ENCODE assay signal across 8 cellular contexts in genomic region chr22:26479043-26479791, GRCh38. TPM values are rescaled to one million over a fixed set of nuclear protein-coding genes. Genes with fewer than 3 reads are reported as not detected.
DNase-seq lines count a peak whose midpoint lies in the region; ATAC-seq lines count a peak whose summit lies in the region.

No MANE protein-coding gene starts in this region.

- no peaks in the 10 kb centered on the region for H3K27me3 ChIP-seq in CD8-positive, alpha-beta memory T cell (ENCODE audit: insufficient read depth, low read length, poor library complexity, severe bottlenecking)
- no peaks in the 10 kb centered on the region for H3K27me3 ChIP-seq in mesendoderm (ENCODE audit: insufficient read depth, low read length, poor library complexity)

- H3K4me1 ChIP-seq in CD8-positive, alpha-beta memory T cell (ENCODE audit: insufficient read depth, low read length) = peaks cover 48% of the 10 kb centered on the region
- H3K4me1 ChIP-seq in mesendoderm (ENCODE audit: control insufficient read depth, low read depth, low read length) = peaks cover under 1% of the 10 kb centered on the region

- H3K56ac ChIP-seq in mesendoderm (ENCODE audit: low read length) = peak overlapping the region; percentile 27

- H2BK120ac ChIP-seq in mesendoderm (ENCODE audit: low read depth, low read length) = no peak overlapping the region

- H3K9ac ChIP-seq in mesendoderm (ENCODE audit: low read length) = no peak overlapping the region

- POLR2A ChIA-PET in CD8-positive, alpha-beta memory T cell (lab: Charles Lee) = no interaction called here

- H3K36me3 ChIP-seq in CD8-positive, alpha-beta memory T cell (ENCODE audit: insufficient read depth, low read length) = peaks cover 18% of the 10 kb centered on the region
- H3K36me3 ChIP-seq in KOPT-K1 (ENCODE audit: insufficient read depth, low read length) (peaks cover 39% of the 10 kb centered on the region), mesendoderm (ENCODE audit: control insufficient read depth, insufficient read depth, low read length) (no peaks in the 10 kb centered on the region)

- H3K27ac ChIP-seq in CD8-positive, alpha-beta memory T cell (ENCODE audit: low read depth, low read length) = peak overlapping the region; percentile 30
- H3K27ac ChIP-seq in KOPT-K1 (ENCODE audit: low read depth, low read length, poor library complexity, severe bottlenecking) = peak overlapping the region; percentile 92
- H3K27ac ChIP-seq in mesendoderm (ENCODE audit: low read depth, low read length) = no peak overlapping the region

- H3K27ac Mint-ChIP-seq in CD8-positive, alpha-beta memory T cell = peak overlapping the region; percentile 1 to 89 (median 54)
- H3K27ac Mint-ChIP-seq in activated naive CD8-positive, alpha-beta T cell = peak overlapping the region; percentile 91

- no peak overlapping the region for H3K18ac ChIP-seq in mesendoderm (ENCODE audit: low read length)

- H3K27me3 Mint-ChIP-seq in CD8-positive, alpha-beta memory T cell = no peaks in the 10 kb centered on the region
- no peaks in the 10 kb centered on the region for H3K27me3 Mint-ChIP-seq in activated naive CD8-positive, alpha-beta T cell

- no peak overlapping the region for H2BK15ac ChIP-seq in mesendoderm (replicated peaks; ENCODE audit: low read depth)

- H3K79me1 ChIP-seq in mesendoderm (ENCODE audit: low read length) = peaks cover 12% of the 10 kb centered on the region

- no peaks in the 10 kb centered on the region for H3K9me3 ChIP-seq in CD8-positive, alpha-beta memory T cell (ENCODE audit: low read length)
- no peaks in the 10 kb centered on the region for H3K9me3 ChIP-seq in KOPT-K1 (ENCODE audit: insufficient read depth, low read length, poor library complexity, severe bottlenecking)

- no peaks in the 10 kb centered on the region for H3K9me3 Mint-ChIP-seq in CD8-positive, alpha-beta memory T cell
- H3K9me3 Mint-ChIP-seq in activated naive CD8-positive, alpha-beta T cell (ENCODE audit: low read depth) = no peaks in the 10 kb centered on the region

- no peak for DNase-seq in CD8-positive, alpha-beta memory T cell
- DNase-seq in mesendoderm = no peak
- no peak for DNase-seq in T-helper 9 cell
- DNase-seq in activated CD8-positive, alpha-beta memory T cell treated with anti-CD3 and anti-CD28 coated beads for 24 hours = no peak
- DNase-seq in activated gamma-delta T cell (lab: John Stamatoyannopoulos, UW) = no peak

- peaks cover 3% of the 10 kb centered on the region for H3K79me2 ChIP-seq in mesendoderm (ENCODE audit: control insufficient read depth, insufficient read depth, low read length)

- H3K4me3 ChIP-seq in CD8-positive, alpha-beta memory T cell (ENCODE audit: low read length) = peak overlapping the region; percentile 46
- H3K4me3 ChIP-seq in mesendoderm (ENCODE audit: low read length) = no peak overlapping the region

- H2BK5ac ChIP-seq in mesendoderm (ENCODE audit: low read length) = no peak overlapping the region

- H3K4me3 Mint-ChIP-seq in CD8-positive, alpha-beta memory T cell = peak overlapping the region; percentile 12 to 75 (median 65)
- peak overlapping the region; percentile 99 for H3K4me3 Mint-ChIP-seq in activated naive CD8-positive, alpha-beta T cell

- H3K4me2 ChIP-seq in mesendoderm (ENCODE audit: low read length) = no peak overlapping the region

- H3K36me3 Mint-ChIP-seq in CD8-positive, alpha-beta memory T cell = peaks cover 10 to 63% (median 16%) of the 10 kb centered on the region in 3 donors
- H3K36me3 Mint-ChIP-seq in activated naive CD8-positive, alpha-beta T cell = peaks cover 24% of the 10 kb centered on the region

- no CpG with 5 or more reads among the region's 12 CpGs for WGBS in mesendoderm (ENCODE audit: extremely low coverage, insufficient coverage, low lambda C conversion rate)

- no peak overlapping the region for H4K8ac ChIP-seq in mesendoderm (ENCODE audit: low read depth, low read length)

- H3K4ac ChIP-seq in mesendoderm (ENCODE audit: low read depth, low read length) = no peak overlapping the region

- no peak for ATAC-seq in HG03521 (IDR thresholded peaks at IDR 0.05; ENCODE audit: unreplicated experiment)

- no peak overlapping the region for H3K23ac ChIP-seq in mesendoderm (ENCODE audit: low read length)

- H3K4me1 Mint-ChIP-seq in CD8-positive, alpha-beta memory T cell = peaks cover 54 to 75% (median 70%) of the 10 kb centered on the region in 3 donors
- H3K4me1 Mint-ChIP-seq in activated naive CD8-positive, alpha-beta T cell (ENCODE audit: low read depth) = peaks cover 64% of the 10 kb centered on the region

- CTCF ChIA-PET in CD8-positive, alpha-beta memory T cell (lab: Charles Lee) = interaction anchor here (1.0 to 1.5 kb wide), 4 partner anchors 19 to 185 kb away, joined by 3 read pairs; no protein-coding TSS in a partner anchor

- no peak overlapping the region for H2AK5ac ChIP-seq in mesendoderm (ENCODE audit: low read length)

- no peak overlapping the region for H4K5ac ChIP-seq in mesendoderm (ENCODE audit: low read length)

RNA-seq across cellular contexts. Expression of gene HPS4, which starts 4.4 kb away (rescaled TPM):
- 10 to 100 TPM; 36.7 to 36.8 TPM for total RNA-seq in CD8-positive, alpha-beta memory T cell
- polyA plus RNA-seq in CD8-positive, alpha-beta memory T cell = 18.9 TPM
- polyA plus RNA-seq in mesendoderm (2013, experiment 1 of 2) = 20.0 TPM
- polyA plus RNA-seq in mesendoderm (2013, experiment 2 of 2) = 19.1 TPM

RNA-seq across cellular contexts. Expression of gene SRRD, which starts 4.5 kb away (rescaled TPM):
- 10 to 100 TPM; 32.8 to 33.3 TPM for total RNA-seq in CD8-positive, alpha-beta memory T cell
- polyA plus RNA-seq in CD8-positive, alpha-beta memory T cell = 28.5 TPM
- 17.7 TPM for polyA plus RNA-seq in mesendoderm (2013, experiment 1 of 2)
- 18.1 TPM for polyA plus RNA-seq in mesendoderm (2013, experiment 2 of 2)

RNA-seq across cellular contexts. Expression of gene TFIP11, which starts 33.1 kb away (rescaled TPM):
- total RNA-seq in CD8-positive, alpha-beta memory T cell = 10 to 100 TPM; 53.9 to 58.8 TPM
- 41.5 TPM for polyA plus RNA-seq in CD8-positive, alpha-beta memory T cell
- polyA plus RNA-seq in mesendoderm (2013, experiment 1 of 2) = 17.8 TPM
- 17.8 TPM for polyA plus RNA-seq in mesendoderm (2013, experiment 2 of 2)

RNA-seq across cellular contexts. Expression of gene ASPHD2, which starts 50.2 kb away (rescaled TPM):
- 10 to 100 TPM; 13.1 to 14.2 TPM for total RNA-seq in CD8-positive, alpha-beta memory T cell
- 4.1 TPM for polyA plus RNA-seq in CD8-positive, alpha-beta memory T cell
- 6.7 TPM for polyA plus RNA-seq in mesendoderm (2013, experiment 1 of 2)
- 6.5 TPM for polyA plus RNA-seq in mesendoderm (2013, experiment 2 of 2)
